ENCODE assay signal across 25 cellular contexts in the genomic region with DNA sequence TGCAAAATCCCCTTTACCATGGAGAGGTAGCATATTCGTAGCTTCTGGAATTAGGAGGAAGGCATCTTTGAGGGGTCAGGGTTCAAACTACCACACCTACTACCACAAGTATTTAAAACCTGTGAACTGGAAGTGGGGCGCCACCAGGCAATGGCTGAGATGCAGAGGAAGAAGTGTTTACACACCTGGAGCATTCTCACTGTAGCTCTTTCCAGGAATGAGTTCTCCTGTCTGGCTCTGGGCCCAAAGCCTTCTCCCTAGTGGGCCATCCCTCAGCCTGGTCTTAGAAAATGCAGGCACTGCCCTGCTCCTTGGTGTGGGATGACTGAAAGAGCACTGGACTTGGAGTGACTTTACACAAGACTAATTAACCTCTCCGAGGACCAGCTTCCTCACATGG. TPM values are rescaled to one million over a fixed set of nuclear protein-coding genes. Genes with fewer than 3 reads are reported as not detected.
"Had no signal": no experiment of that assay in that cellular context is flagged by ENCODE, and none has a peak within 500 bp of the region (broad histone marks: within the 10 kb centered on the region; RNA-seq: fewer than 3 reads in every experiment).

No MANE protein-coding gene starts in this region.

- H3K9me3 ChIP-seq: ovary, psoas muscle, right atrium auricular region, thoracic aorta, upper lobe of left lung had no signal

- H3K4me3 Mint-ChIP-seq: activated T-cell treated with anti-CD3 and anti-CD28 coated beads, Interleukin-2, amount 50 U/mL, for 24 hours; activated T-helper 17 cell treated with anti-CD3 and anti-CD28 coated beads, Interleukin-2, amount 50 U/mL, for 72 hours; effector memory CD8-positive, alpha-beta T cell; natural killer cell; WTC11 had no signal

- DNase-seq: activated T-cell treated with anti-CD3 and anti-CD28 coated beads, Interleukin-2, amount 50 U/mL, for 24 hours; aorta; central memory CD4-positive, alpha-beta T cell; dorsolateral prefrontal cortex; effector memory CD8-positive, alpha-beta T cell; hippocampal formation; left ventricle myocardium superior; midbrain; natural killer cell; ovary; psoas muscle; stimulated activated CD4-positive, alpha-beta T cell treated with anti-CD3 and anti-CD28 coated beads, Interleukin-4, amount 100 ng/mL, for 24 hours; stimulated activated naive CD4-positive, alpha-beta T cell treated with Interleukin-2 at 50 U/mL for 16 hours; T1000 had no signal

- FAIRE-seq: colon, endothelial cell of umbilical vein, frontal cortex had no signal

- H3K4me3 ChIP-seq: dorsolateral prefrontal cortex, ovary, psoas muscle, right atrium auricular region, thoracic aorta, upper lobe of left lung had no signal

- H3K27ac ChIP-seq: dorsolateral prefrontal cortex, ovary, psoas muscle, right atrium auricular region, thoracic aorta, upper lobe of left lung had no signal

- H3K27me3 ChIP-seq: ovary, right atrium auricular region, upper lobe of left lung had no signal

- H3K36me3 Mint-ChIP-seq: activated naive CD4-positive, alpha-beta T cell treated with anti-CD3 and anti-CD28 coated beads, Interleukin-2, amount 50 U/mL, for 72 hours; natural killer cell; WTC11 had no signal

- ATAC-seq: activated naive CD4-positive, alpha-beta T cell treated with anti-CD3 and anti-CD28 coated beads, Interleukin-2, amount 50 U/mL, for 72 hours; activated T-helper 17 cell treated with anti-CD3 and anti-CD28 coated beads, Interleukin-2, amount 50 U/mL, for 72 hours; effector memory CD8-positive, alpha-beta T cell; esophagus mucosa; left ventricle myocardium superior; natural killer cell; psoas muscle; WTC11 had no signal

- H3K27ac Mint-ChIP-seq: activated naive CD4-positive, alpha-beta T cell treated with anti-CD3 and anti-CD28 coated beads, Interleukin-2, amount 50 U/mL, for 72 hours; activated T-cell treated with anti-CD3 and anti-CD28 coated beads, Interleukin-2, amount 50 U/mL, for 24 hours; activated T-helper 17 cell treated with anti-CD3 and anti-CD28 coated beads, Interleukin-2, amount 50 U/mL, for 72 hours; effector memory CD8-positive, alpha-beta T cell; natural killer cell; WTC11 had no signal

- H3K27me3 Mint-ChIP-seq: activated T-helper 17 cell treated with anti-CD3 and anti-CD28 coated beads, Interleukin-2, amount 50 U/mL, for 72 hours had no signal

- H3K4me1 ChIP-seq: psoas muscle, right atrium auricular region, upper lobe of left lung had no signal

- H3K9me3 Mint-ChIP-seq: activated naive CD4-positive, alpha-beta T cell treated with anti-CD3 and anti-CD28 coated beads, Interleukin-2, amount 50 U/mL, for 72 hours; activated T-cell treated with anti-CD3 and anti-CD28 coated beads, Interleukin-2, amount 50 U/mL, for 24 hours; activated T-helper 17 cell treated with anti-CD3 and anti-CD28 coated beads, Interleukin-2, amount 50 U/mL, for 72 hours; effector memory CD8-positive, alpha-beta T cell; natural killer cell; WTC11 had no signal

- H3K4me1 Mint-ChIP-seq: activated T-helper 17 cell treated with anti-CD3 and anti-CD28 coated beads, Interleukin-2, amount 50 U/mL, for 72 hours; natural killer cell had no signal

- H3K36me3 ChIP-seq: ovary, right atrium auricular region, thoracic aorta, upper lobe of left lung had no signal

RNA-seq across cellular contexts. Expression of gene FOXI3, which starts 30.7 kb away (rescaled TPM):
- total RNA-seq: activated naive CD4-positive, alpha-beta T cell treated with anti-CD3 and anti-CD28 coated beads, Interleukin-2, amount 50 U/mL, for 72 hours; activated T-helper 17 cell treated with anti-CD3 and anti-CD28 coated beads, Interleukin-2, amount 50 U/mL, for 72 hours; aorta; endothelial cell of umbilical vein; esophagus mucosa; left ventricle myocardium superior; natural killer cell; ovary; psoas muscle; right atrium auricular region; thoracic aorta had no signal
- polyA plus RNA-seq: adipose tissue, aorta, endothelial cell of umbilical vein, ovary, psoas muscle had no signal
